2 cellular contexts compared by ENCODE assay signal in genomic region chr5:30650311-30650710, GRCh38.
TF ChIP-seq lines count a peak whose summit lies in the region.

No MANE protein-coding gene starts in this region.

TF ChIP-seq in SK-N-SH, 30 proteins besides CTCF, POLR2A, EP300 and RAD21 (continued from another document):
- TF ChIP-seq MXI1 (IDR thresholded peaks at IDR 0.05; ENCODE audit: low read depth, low read length) = no peak
- no peak for TF ChIP-seq YY1 (IDR thresholded peaks at IDR 0.05; ENCODE audit: low read depth)
- no peak for TF ChIP-seq RFX5 (IDR thresholded peaks at IDR 0.05; ENCODE audit: low read length)
- TF ChIP-seq, protein P1, sequence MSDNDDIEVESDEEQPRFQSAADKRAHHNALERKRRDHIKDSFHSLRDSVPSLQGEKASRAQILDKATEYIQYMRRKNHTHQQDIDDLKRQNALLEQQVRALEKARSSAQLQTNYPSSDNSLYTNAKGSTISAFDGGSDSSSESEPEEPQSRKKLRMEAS (IDR thresholded peaks at IDR 0.05; ENCODE audit: low read depth) = no peak
- TF ChIP-seq FOXJ3 (CRISPR knock-in tag; IDR thresholded peaks at IDR 0.05) = no peak
- TF ChIP-seq GATA2 (CRISPR knock-in tag; IDR thresholded peaks at IDR 0.05) = no peak
- no peak for TF ChIP-seq ELF1 (IDR thresholded peaks at IDR 0.05)
- no peak for TF ChIP-seq USF2 (IDR thresholded peaks at IDR 0.05; ENCODE audit: borderline replicate concordance, low read depth, low read length)
- TF ChIP-seq, protein P2, sequence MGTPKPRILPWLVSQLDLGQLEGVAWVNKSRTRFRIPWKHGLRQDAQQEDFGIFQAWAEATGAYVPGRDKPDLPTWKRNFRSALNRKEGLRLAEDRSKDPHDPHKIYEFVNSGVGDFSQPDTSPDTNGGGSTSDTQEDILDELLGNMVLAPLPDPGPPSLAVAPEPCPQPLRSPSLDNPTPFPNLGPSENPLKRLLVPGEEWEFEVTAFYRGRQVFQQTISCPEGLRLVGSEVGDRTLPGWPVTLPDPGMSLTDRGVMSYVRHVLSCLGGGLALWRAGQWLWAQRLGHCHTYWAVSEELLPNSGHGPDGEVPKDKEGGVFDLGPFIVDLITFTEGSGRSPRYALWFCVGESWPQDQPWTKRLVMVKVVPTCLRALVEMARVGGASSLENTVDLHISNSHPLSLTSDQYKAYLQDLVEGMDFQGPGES (IDR thresholded peaks at IDR 0.05; ENCODE audit: low read depth, low read length) = no peak
- TF ChIP-seq MEF2A (IDR thresholded peaks at IDR 0.05; ENCODE audit: borderline replicate concordance, low read depth) = no peak
- TF ChIP-seq, protein P3, sequence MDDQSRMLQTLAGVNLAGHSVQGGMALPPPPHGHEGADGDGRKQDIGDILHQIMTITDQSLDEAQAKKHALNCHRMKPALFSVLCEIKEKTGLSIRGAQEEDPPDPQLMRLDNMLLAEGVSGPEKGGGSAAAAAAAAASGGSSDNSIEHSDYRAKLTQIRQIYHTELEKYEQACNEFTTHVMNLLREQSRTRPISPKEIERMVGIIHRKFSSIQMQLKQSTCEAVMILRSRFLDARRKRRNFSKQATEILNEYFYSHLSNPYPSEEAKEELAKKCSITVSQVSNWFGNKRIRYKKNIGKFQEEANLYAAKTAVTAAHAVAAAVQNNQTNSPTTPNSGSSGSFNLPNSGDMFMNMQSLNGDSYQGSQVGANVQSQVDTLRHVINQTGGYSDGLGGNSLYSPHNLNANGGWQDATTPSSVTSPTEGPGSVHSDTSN (IDR thresholded peaks at IDR 0.05) = no peak
- no peak for TF ChIP-seq TAF1 (IDR thresholded peaks at IDR 0.05; ENCODE audit: borderline replicate concordance, low read depth, low read length)
- no peak for TF ChIP-seq EZH2phosphoT487 (IDR thresholded peaks at IDR 0.05; ENCODE audit: borderline replicate concordance, low read depth)
- TF ChIP-seq, protein P4, sequence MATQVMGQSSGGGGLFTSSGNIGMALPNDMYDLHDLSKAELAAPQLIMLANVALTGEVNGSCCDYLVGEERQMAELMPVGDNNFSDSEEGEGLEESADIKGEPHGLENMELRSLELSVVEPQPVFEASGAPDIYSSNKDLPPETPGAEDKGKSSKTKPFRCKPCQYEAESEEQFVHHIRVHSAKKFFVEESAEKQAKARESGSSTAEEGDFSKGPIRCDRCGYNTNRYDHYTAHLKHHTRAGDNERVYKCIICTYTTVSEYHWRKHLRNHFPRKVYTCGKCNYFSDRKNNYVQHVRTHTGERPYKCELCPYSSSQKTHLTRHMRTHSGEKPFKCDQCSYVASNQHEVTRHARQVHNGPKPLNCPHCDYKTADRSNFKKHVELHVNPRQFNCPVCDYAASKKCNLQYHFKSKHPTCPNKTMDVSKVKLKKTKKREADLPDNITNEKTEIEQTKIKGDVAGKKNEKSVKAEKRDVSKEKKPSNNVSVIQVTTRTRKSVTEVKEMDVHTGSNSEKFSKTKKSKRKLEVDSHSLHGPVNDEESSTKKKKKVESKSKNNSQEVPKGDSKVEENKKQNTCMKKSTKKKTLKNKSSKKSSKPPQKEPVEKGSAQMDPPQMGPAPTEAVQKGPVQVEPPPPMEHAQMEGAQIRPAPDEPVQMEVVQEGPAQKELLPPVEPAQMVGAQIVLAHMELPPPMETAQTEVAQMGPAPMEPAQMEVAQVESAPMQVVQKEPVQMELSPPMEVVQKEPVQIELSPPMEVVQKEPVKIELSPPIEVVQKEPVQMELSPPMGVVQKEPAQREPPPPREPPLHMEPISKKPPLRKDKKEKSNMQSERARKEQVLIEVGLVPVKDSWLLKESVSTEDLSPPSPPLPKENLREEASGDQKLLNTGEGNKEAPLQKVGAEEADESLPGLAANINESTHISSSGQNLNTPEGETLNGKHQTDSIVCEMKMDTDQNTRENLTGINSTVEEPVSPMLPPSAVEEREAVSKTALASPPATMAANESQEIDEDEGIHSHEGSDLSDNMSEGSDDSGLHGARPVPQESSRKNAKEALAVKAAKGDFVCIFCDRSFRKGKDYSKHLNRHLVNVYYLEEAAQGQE (IDR thresholded peaks at IDR 0.05; ENCODE audit: low read depth, low read length) = no peak
- TF ChIP-seq POLR2AphosphoS5 (IDR thresholded peaks at IDR 0.05; ENCODE audit: low read depth, low read length) = no peak
- no peak for TF ChIP-seq NFIC (IDR thresholded peaks at IDR 0.05; ENCODE audit: borderline replicate concordance)
- no peak for TF ChIP-seq NRF1 (IDR thresholded peaks at IDR 0.05; ENCODE audit: low read depth, low read length)

TF ChIP-seq in SK-N-SH treated with all-trans-retinoic acid at 6 μM for 48 hours, 23 proteins besides CTCF, POLR2A, EP300 and RAD21:
- TF ChIP-seq SNAI2 (CRISPR knock-in tag; IDR thresholded peaks at IDR 0.05) = no peak
- TF ChIP-seq, protein P5, sequence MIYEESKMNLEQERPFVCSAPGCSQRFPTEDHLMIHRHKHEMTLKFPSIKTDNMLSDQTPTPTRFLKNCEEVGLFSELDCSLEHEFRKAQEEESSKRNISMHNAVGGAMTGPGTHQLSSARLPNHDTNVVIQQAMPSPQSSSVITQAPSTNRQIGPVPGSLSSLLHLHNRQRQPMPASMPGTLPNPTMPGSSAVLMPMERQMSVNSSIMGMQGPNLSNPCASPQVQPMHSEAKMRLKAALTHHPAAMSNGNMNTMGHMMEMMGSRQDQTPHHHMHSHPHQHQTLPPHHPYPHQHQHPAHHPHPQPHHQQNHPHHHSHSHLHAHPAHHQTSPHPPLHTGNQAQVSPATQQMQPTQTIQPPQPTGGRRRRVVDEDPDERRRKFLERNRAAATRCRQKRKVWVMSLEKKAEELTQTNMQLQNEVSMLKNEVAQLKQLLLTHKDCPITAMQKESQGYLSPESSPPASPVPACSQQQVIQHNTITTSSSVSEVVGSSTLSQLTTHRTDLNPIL (CRISPR knock-in tag; IDR thresholded peaks at IDR 0.05; ENCODE audit: low read depth) = no peak
- TF ChIP-seq ZFP3 (CRISPR knock-in tag; IDR thresholded peaks at IDR 0.05) = no peak
- TF ChIP-seq GLIS3 (CRISPR knock-in tag; IDR thresholded peaks at IDR 0.05) = no peak
- no peak for TF ChIP-seq OSR1 (CRISPR knock-in tag; IDR thresholded peaks at IDR 0.05)
- no peak for TF ChIP-seq ZFP30 (CRISPR knock-in tag; IDR thresholded peaks at IDR 0.05)
- no peak for TF ChIP-seq CSRNP3 (CRISPR knock-in tag; IDR thresholded peaks at IDR 0.05)
- TF ChIP-seq ZC3H10 (CRISPR knock-in tag; IDR thresholded peaks at IDR 0.05) = no peak
- TF ChIP-seq TOX (CRISPR knock-in tag; IDR thresholded peaks at IDR 0.05; ENCODE audit: borderline replicate concordance) = no peak
- no peak for TF ChIP-seq ZNF70 (CRISPR knock-in tag; IDR thresholded peaks at IDR 0.05)
- no peak for TF ChIP-seq POU6F1 (CRISPR knock-in tag; IDR thresholded peaks at IDR 0.05; ENCODE audit: borderline replicate concordance, low read depth)
- no peak for TF ChIP-seq TSHZ2 (CRISPR knock-in tag; IDR thresholded peaks at IDR 0.05)
- TF ChIP-seq ZNF565 (CRISPR knock-in tag; conservative IDR thresholded peaks at IDR 0.05; ENCODE audit: low read depth) = no peak
- TF ChIP-seq ISL1 (CRISPR knock-in tag; IDR thresholded peaks at IDR 0.05) = no peak
- TF ChIP-seq, protein P6, sequence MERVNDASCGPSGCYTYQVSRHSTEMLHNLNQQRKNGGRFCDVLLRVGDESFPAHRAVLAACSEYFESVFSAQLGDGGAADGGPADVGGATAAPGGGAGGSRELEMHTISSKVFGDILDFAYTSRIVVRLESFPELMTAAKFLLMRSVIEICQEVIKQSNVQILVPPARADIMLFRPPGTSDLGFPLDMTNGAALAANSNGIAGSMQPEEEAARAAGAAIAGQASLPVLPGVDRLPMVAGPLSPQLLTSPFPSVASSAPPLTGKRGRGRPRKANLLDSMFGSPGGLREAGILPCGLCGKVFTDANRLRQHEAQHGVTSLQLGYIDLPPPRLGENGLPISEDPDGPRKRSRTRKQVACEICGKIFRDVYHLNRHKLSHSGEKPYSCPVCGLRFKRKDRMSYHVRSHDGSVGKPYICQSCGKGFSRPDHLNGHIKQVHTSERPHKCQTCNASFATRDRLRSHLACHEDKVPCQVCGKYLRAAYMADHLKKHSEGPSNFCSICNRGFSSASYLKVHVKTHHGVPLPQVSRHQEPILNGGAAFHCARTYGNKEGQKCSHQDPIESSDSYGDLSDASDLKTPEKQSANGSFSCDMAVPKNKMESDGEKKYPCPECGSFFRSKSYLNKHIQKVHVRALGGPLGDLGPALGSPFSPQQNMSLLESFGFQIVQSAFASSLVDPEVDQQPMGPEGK (CRISPR knock-in tag; IDR thresholded peaks at IDR 0.05; ENCODE audit: borderline replicate concordance) = no peak
- TF ChIP-seq RARB (CRISPR knock-in tag; IDR thresholded peaks at IDR 0.05) = no peak
- no peak for TF ChIP-seq CSDC2 (CRISPR knock-in tag; IDR thresholded peaks at IDR 0.05)
- no peak for TF ChIP-seq ESRRG (CRISPR knock-in tag; IDR thresholded peaks at IDR 0.05)
